Comparison of ENCODE assay signal across 8 cellular contexts in the genomic region with DNA sequence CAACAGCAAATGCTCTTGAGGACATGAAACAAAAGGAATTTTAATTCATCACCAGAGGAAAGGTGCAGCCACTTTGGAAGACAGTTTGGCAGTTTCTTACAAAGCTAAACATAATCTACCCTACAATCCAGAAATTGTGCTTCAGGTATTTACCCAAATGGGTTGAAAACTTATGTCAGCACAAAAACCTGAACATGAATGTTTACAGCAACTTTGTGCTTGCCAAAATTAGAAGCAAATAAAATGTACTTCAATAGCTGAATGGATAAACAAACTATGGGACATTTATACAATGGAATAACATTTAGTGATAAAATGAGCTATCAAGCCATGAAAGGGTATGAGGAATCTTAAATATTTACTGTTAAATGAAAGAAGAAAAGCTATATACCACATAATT.
"Had no signal": no experiment of that assay in that cellular context is flagged by ENCODE, and none has a peak within 500 bp of the region (broad histone marks: within the 10 kb centered on the region; RNA-seq: fewer than 3 reads in every experiment).

No MANE protein-coding gene starts in this region.

- H3K4me3 ChIP-seq: GM23248, GM23338, HAP-1 had no signal

- H3K36me3 ChIP-seq: HAP-1 had no signal

- DNase-seq: GM23248, GOT3, H7, H9, HCEC 1CT, HFFc6 had no signal

- H3K4me1 ChIP-seq: HAP-1 had no signal

- H3K27ac ChIP-seq: GM23248 had no signal
